Comparison of ENCODE assay signal across 25 cellular contexts in genomic region chr2:120709608-120710041, GRCh38. TPM values are rescaled to one million over a fixed set of nuclear protein-coding genes. Genes with fewer than 3 reads are reported as not detected.
A peak's percentile ranks its signal among the peaks of the same experiment; 100 is the strongest.
DNase-seq lines count a peak whose midpoint lies in the region; ATAC-seq, FAIRE-seq and TF ChIP-seq lines count a peak whose summit lies in the region.
"Had no signal": no experiment of that assay in that cellular context is flagged by ENCODE, and none has a peak within 500 bp of the region (broad histone marks: within the 10 kb centered on the region; RNA-seq: fewer than 3 reads in every experiment).

No MANE protein-coding gene starts in this region.

- DNase-seq in left ventricle myocardium superior = no peak
- DNase-seq in cardiac septum (ENCODE audit: low spot score) = no peak
- no peak for DNase-seq in astrocyte (ENCODE audit: low read depth)
- DNase-seq in upper lobe of right lung = peak; percentile 16
- DNase-seq in effector memory CD4-positive, alpha-beta T cell = no peak
- DNase-seq in kidney glomerular epithelial cell (lab: John Stamatoyannopoulos, UW) = no peak
- no peak for DNase-seq in caudate nucleus (lab: John Stamatoyannopoulos, UW)
- DNase-seq: activated CD4-positive, alpha-beta T cell treated with anti-CD3 and anti-CD28 coated beads, Interleukin-2, amount 10 ng/mL, durations not matched to agents 24 days and 14 days; activated CD8-positive, alpha-beta memory T cell treated with anti-CD3 and anti-CD28 coated beads, Interleukin-2, amount 10 ng/mL, durations not matched to agents 7 days and 5 days; activated naive CD8-positive, alpha-beta T cell treated with anti-CD3 and anti-CD28 coated beads, Interleukin-2, amount 10 ng/mL, durations not matched to agents 7 days and 5 days; C1 segment of cervical spinal cord; effector CD4-positive, alpha-beta T cell; immature natural killer cell; left lung; NCI-H2107; NCI-H526 treated with DMSO at 0.1 percent for 48 hours; SHP77; stimulated activated CD4-positive, alpha-beta T cell treated with anti-CD3 and anti-CD28 coated beads, Interleukin-2, amount 100 ng/mL, for 24 hours; stimulated activated naive B cell treated with anti-CD40 and anti-IgM and Interleukin-4, amounts not matched to agents 10 μg/mL and 1 μg/mL and 100 μg/mL, for 72 hours; T-cell had no signal

- H3K4me3 ChIP-seq in astrocyte (ENCODE audit: insufficient read depth, low read depth, low read length) = no peak overlapping the region
- peak overlapping the region; percentile 48; the same call in 1 of the 2 replicates for H3K4me3 ChIP-seq in iPS-20b (ENCODE audit: low read length)
- H3K4me3 ChIP-seq in upper lobe of right lung = no peak overlapping the region
- H3K4me3 ChIP-seq in effector memory CD4-positive, alpha-beta T cell (ENCODE audit: insufficient read depth, low read depth, low read length, poor library complexity, severe bottlenecking) = no peak overlapping the region
- H3K4me3 ChIP-seq: GM23248, left lung, thoracic aorta had no signal

- peaks cover 54% of the 10 kb centered on the region for H3K27me3 Mint-ChIP-seq in astrocyte (ENCODE audit: low read depth, unreplicated experiment)

- no peak for FAIRE-seq in astrocyte (lab: Jason Lieb, UNC)

- H3K27ac ChIP-seq in astrocyte (ENCODE audit: low read depth, low read length) (peak overlapping the region; percentile 57), iPS-20b (ENCODE audit: low read length) (no peak overlapping the region), upper lobe of right lung (no peak overlapping the region), caudate nucleus (ENCODE audit: low read depth, low read length) (no peak overlapping the region)
- no peak overlapping the region for H3K27ac ChIP-seq in effector memory CD4-positive, alpha-beta T cell (ENCODE audit: insufficient read depth, low read length, poor library complexity, severe bottlenecking)
- H3K27ac ChIP-seq: GM23248, left lung, thoracic aorta had no signal

- H3K27ac Mint-ChIP-seq in astrocyte (ENCODE audit: unreplicated experiment) = no peak overlapping the region
- H3K27ac Mint-ChIP-seq: activated CD4-positive, alpha-beta T cell treated with anti-CD3 and anti-CD28 coated beads, Interleukin-2, amount 10 ng/mL, durations not matched to agents 24 days and 14 days; activated CD8-positive, alpha-beta memory T cell treated with anti-CD3 and anti-CD28 coated beads, Interleukin-2, amount 10 ng/mL, durations not matched to agents 7 days and 5 days; activated naive CD8-positive, alpha-beta T cell treated with anti-CD3 and anti-CD28 coated beads, Interleukin-2, amount 10 ng/mL, durations not matched to agents 7 days and 5 days; immature natural killer cell; progenitor cell of endocrine pancreas; stimulated activated naive B cell treated with anti-CD40 and anti-IgM and Interleukin-4, amounts not matched to agents 10 μg/mL and 1 μg/mL and 100 μg/mL, for 72 hours; T-cell had no signal

- peak overlapping the region; percentile 43 for H3K9ac ChIP-seq in astrocyte (ENCODE audit: low read length)
- peak overlapping the region; percentile 31; the same call in 1 of the 2 replicates for H3K9ac ChIP-seq in iPS-20b (ENCODE audit: low read depth, low read length)
- H3K9ac ChIP-seq: GM23248 had no signal

- H3K4me1 Mint-ChIP-seq in astrocyte (ENCODE audit: low read depth, unreplicated experiment) = peaks cover 2% of the 10 kb centered on the region
- H3K4me1 Mint-ChIP-seq: immature natural killer cell; stimulated activated naive B cell treated with anti-CD40 and anti-IgM and Interleukin-4, amounts not matched to agents 10 μg/mL and 1 μg/mL and 100 μg/mL, for 72 hours; T-cell had no signal

- H3K4me1 ChIP-seq in astrocyte (ENCODE audit: insufficient read depth, low read length) (peaks cover 15% of the 10 kb centered on the region), iPS-20b (ENCODE audit: insufficient read depth, low read length) (peaks cover 19% of the 10 kb centered on the region; the same call in 1 of the 2 replicates), upper lobe of right lung (no peaks in the 10 kb centered on the region)
- H3K4me1 ChIP-seq in effector memory CD4-positive, alpha-beta T cell (ENCODE audit: control insufficient read depth, insufficient read depth, low read length, poor library complexity, severe bottlenecking) = no peaks in the 10 kb centered on the region
- H3K4me1 ChIP-seq: left lung had no signal

- H3K9me3 ChIP-seq in astrocyte (ENCODE audit: insufficient read depth, low read depth, low read length) (no peaks in the 10 kb centered on the region), iPS-20b (ENCODE audit: insufficient read depth, low read depth, low read length) (no peaks in the 10 kb centered on the region), upper lobe of right lung (no peaks in the 10 kb centered on the region)
- no peaks in the 10 kb centered on the region for H3K9me3 ChIP-seq in effector memory CD4-positive, alpha-beta T cell (ENCODE audit: control insufficient read depth, low read length)
- H3K9me3 ChIP-seq: left lung, thoracic aorta had no signal

- no peaks in the 10 kb centered on the region for H3K79me2 ChIP-seq in astrocyte (ENCODE audit: insufficient read depth, low read length)

- TF ChIP-seq CTCF in astrocyte (IDR thresholded peaks at IDR 0.05; ENCODE audit: insufficient read depth, low read depth, low read length) (no peak), upper lobe of right lung (IDR thresholded peaks at IDR 0.05) (no peak)

- no peaks in the 10 kb centered on the region for H4K20me1 ChIP-seq in astrocyte (ENCODE audit: insufficient read depth, low read length)

- peaks cover 2% of the 10 kb centered on the region for H3K9me3 Mint-ChIP-seq in astrocyte (ENCODE audit: unreplicated experiment)
- H3K9me3 Mint-ChIP-seq: activated CD4-positive, alpha-beta T cell treated with anti-CD3 and anti-CD28 coated beads, Interleukin-2, amount 10 ng/mL, durations not matched to agents 24 days and 14 days; activated naive CD8-positive, alpha-beta T cell treated with anti-CD3 and anti-CD28 coated beads, Interleukin-2, amount 10 ng/mL, durations not matched to agents 7 days and 5 days; immature natural killer cell; T-cell had no signal

- peak overlapping the region; percentile 68 for H3K4me2 ChIP-seq in astrocyte (ENCODE audit: low read length)

- intact Hi-C loops in left ventricle myocardium superior (cut with micrococcal nuclease) (no loop called here), cardiac septum (cut with DNase I) (no loop called here), upper lobe of right lung (cut with DNase I) (no loop called here)

- peaks cover 2% of the 10 kb centered on the region for H3K36me3 Mint-ChIP-seq in astrocyte (ENCODE audit: low read depth, unreplicated experiment)
- H3K36me3 Mint-ChIP-seq: activated CD8-positive, alpha-beta memory T cell treated with anti-CD3 and anti-CD28 coated beads, Interleukin-2, amount 10 ng/mL, durations not matched to agents 7 days and 5 days; activated naive CD8-positive, alpha-beta T cell treated with anti-CD3 and anti-CD28 coated beads, Interleukin-2, amount 10 ng/mL, durations not matched to agents 7 days and 5 days; immature natural killer cell; stimulated activated naive B cell treated with anti-CD40 and anti-IgM and Interleukin-4, amounts not matched to agents 10 μg/mL and 1 μg/mL and 100 μg/mL, for 72 hours; T-cell had no signal

- ATAC-seq in left ventricle myocardium superior (peak; percentile 81), upper lobe of right lung (no peak)
- ATAC-seq: activated CD8-positive, alpha-beta memory T cell treated with anti-CD3 and anti-CD28 coated beads, Interleukin-2, amount 10 ng/mL, durations not matched to agents 7 days and 5 days; left lung; stimulated activated naive B cell treated with anti-CD40 and anti-IgM and Interleukin-4, amounts not matched to agents 10 μg/mL and 1 μg/mL and 100 μg/mL, for 72 hours; T-cell had no signal

- H2AFZ ChIP-seq in astrocyte (ENCODE audit: low read depth, low read length) = no peak overlapping the region
- H2AFZ ChIP-seq: GM23248 had no signal

- H3K27me3 ChIP-seq in astrocyte (ENCODE audit: insufficient read depth, low read length) (no peaks in the 10 kb centered on the region), iPS-20b (ENCODE audit: insufficient read depth, low read length) (peaks cover 77% of the 10 kb centered on the region), upper lobe of right lung (peaks cover 6% of the 10 kb centered on the region)
- H3K27me3 ChIP-seq in effector memory CD4-positive, alpha-beta T cell (replicated peaks; ENCODE audit: control insufficient read depth, insufficient read depth, low read length, poor library complexity, severe bottlenecking) = no peaks in the 10 kb centered on the region

- H3K4me3 Mint-ChIP-seq in astrocyte (ENCODE audit: unreplicated experiment) = no peak overlapping the region
- H3K4me3 Mint-ChIP-seq: activated CD4-positive, alpha-beta T cell treated with anti-CD3 and anti-CD28 coated beads, Interleukin-2, amount 10 ng/mL, durations not matched to agents 24 days and 14 days; activated CD8-positive, alpha-beta memory T cell treated with anti-CD3 and anti-CD28 coated beads, Interleukin-2, amount 10 ng/mL, durations not matched to agents 7 days and 5 days; activated naive CD8-positive, alpha-beta T cell treated with anti-CD3 and anti-CD28 coated beads, Interleukin-2, amount 10 ng/mL, durations not matched to agents 7 days and 5 days; immature natural killer cell; nephron; stimulated activated naive B cell treated with anti-CD40 and anti-IgM and Interleukin-4, amounts not matched to agents 10 μg/mL and 1 μg/mL and 100 μg/mL, for 72 hours; T-cell had no signal

- H3K36me3 ChIP-seq in astrocyte (ENCODE audit: insufficient read depth, low read length) (no peaks in the 10 kb centered on the region), iPS-20b (ENCODE audit: insufficient read depth, low read depth, low read length) (no peaks in the 10 kb centered on the region), upper lobe of right lung (no peaks in the 10 kb centered on the region)
- H3K36me3 ChIP-seq in effector memory CD4-positive, alpha-beta T cell (ENCODE audit: control insufficient read depth, insufficient read depth, low read length) = no peaks in the 10 kb centered on the region
- H3K36me3 ChIP-seq: left lung, thoracic aorta had no signal

RNA-seq across cellular contexts. Expression of gene GLI2, which starts 26.0 kb away (rescaled TPM):
- 2.1 TPM for total RNA-seq in left ventricle myocardium superior
- total RNA-seq in cardiac septum = 1.8 TPM
- 42.9 and 44.5 TPM in 2 replicates for total RNA-seq in astrocyte
- 4.7 TPM for total RNA-seq in upper lobe of right lung
